In the genomic region with DNA sequence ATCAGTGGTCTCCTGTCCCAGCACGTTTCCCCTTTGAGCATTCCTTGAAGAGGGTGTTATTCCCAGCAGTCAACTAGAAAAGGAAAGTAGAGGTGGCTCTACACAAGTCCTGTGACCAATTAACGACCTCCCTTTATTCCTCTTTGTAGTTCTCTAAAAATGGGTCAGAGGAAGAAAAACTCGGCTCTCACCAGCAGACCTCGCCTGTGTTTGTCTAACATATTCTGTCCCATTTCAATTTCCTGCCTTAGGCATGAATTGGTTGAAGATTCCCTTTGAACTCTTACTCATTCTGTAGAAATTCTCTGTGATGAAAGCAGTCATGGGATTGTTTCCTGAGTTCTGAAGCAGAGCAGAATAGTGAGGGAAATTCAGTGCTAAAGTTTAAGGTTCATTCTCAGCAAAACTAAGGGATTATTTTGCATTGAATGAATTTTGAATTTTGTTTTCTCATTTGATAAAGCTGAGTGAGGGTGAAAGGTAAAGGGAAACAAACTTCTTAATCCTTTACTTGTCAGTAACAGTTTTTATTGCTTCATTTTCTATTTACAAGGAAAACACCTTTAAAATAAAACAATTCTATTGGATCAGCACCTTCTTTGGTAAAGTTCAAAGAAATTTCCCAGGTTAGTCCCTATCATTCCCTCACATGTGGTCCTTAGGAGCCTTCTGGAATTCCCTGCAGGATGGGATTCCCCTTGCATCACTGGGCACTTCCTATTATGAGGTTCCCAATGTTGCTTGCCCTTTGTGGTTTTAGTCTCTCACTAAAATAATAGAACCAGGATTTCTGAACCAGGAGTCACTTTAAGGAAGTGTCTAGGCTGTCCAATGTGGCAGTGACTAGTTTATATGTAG, we compare ENCODE assay signal across 1 cellular context.
TF ChIP-seq lines count a peak whose summit lies in the region.

No MANE protein-coding gene starts in this region.

TF ChIP-seq in HepG2, 621 proteins besides CTCF, POLR2A, EP300 and RAD21 (continued from another document):
- TF ChIP-seq, protein P1, sequence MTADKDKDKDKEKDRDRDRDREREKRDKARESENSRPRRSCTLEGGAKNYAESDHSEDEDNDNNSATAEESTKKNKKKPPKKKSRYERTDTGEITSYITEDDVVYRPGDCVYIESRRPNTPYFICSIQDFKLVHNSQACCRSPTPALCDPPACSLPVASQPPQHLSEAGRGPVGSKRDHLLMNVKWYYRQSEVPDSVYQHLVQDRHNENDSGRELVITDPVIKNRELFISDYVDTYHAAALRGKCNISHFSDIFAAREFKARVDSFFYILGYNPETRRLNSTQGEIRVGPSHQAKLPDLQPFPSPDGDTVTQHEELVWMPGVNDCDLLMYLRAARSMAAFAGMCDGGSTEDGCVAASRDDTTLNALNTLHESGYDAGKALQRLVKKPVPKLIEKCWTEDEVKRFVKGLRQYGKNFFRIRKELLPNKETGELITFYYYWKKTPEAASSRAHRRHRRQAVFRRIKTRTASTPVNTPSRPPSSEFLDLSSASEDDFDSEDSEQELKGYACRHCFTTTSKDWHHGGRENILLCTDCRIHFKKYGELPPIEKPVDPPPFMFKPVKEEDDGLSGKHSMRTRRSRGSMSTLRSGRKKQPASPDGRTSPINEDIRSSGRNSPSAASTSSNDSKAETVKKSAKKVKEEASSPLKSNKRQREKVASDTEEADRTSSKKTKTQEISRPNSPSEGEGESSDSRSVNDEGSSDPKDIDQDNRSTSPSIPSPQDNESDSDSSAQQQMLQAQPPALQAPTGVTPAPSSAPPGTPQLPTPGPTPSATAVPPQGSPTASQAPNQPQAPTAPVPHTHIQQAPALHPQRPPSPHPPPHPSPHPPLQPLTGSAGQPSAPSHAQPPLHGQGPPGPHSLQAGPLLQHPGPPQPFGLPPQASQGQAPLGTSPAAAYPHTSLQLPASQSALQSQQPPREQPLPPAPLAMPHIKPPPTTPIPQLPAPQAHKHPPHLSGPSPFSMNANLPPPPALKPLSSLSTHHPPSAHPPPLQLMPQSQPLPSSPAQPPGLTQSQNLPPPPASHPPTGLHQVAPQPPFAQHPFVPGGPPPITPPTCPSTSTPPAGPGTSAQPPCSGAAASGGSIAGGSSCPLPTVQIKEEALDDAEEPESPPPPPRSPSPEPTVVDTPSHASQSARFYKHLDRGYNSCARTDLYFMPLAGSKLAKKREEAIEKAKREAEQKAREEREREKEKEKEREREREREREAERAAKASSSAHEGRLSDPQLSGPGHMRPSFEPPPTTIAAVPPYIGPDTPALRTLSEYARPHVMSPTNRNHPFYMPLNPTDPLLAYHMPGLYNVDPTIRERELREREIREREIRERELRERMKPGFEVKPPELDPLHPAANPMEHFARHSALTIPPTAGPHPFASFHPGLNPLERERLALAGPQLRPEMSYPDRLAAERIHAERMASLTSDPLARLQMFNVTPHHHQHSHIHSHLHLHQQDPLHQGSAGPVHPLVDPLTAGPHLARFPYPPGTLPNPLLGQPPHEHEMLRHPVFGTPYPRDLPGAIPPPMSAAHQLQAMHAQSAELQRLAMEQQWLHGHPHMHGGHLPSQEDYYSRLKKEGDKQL (CRISPR knock-in tag; IDR thresholded peaks at IDR 0.05; ENCODE audit: low read depth) = peak; percentile 87
- TF ChIP-seq ZNF550 (CRISPR knock-in tag; IDR thresholded peaks at IDR 0.05; ENCODE audit: borderline replicate concordance) = no peak
- TF ChIP-seq ELF3 (CRISPR knock-in tag; IDR thresholded peaks at IDR 0.05) = peak; percentile 94
- no peak for TF ChIP-seq ZSCAN21 (CRISPR knock-in tag; IDR thresholded peaks at IDR 0.05; ENCODE audit: borderline replicate concordance)
- TF ChIP-seq NONO (IDR thresholded peaks at IDR 0.05) = no peak
- no peak for TF ChIP-seq NONO (CRISPR knock-in tag; conservative IDR thresholded peaks at IDR 0.05)
- TF ChIP-seq ZNF136 (CRISPR knock-in tag; IDR thresholded peaks at IDR 0.05; ENCODE audit: low read depth) = peak; percentile 63; the same call in 1 of the 2 replicates
- TF ChIP-seq, protein P2, sequence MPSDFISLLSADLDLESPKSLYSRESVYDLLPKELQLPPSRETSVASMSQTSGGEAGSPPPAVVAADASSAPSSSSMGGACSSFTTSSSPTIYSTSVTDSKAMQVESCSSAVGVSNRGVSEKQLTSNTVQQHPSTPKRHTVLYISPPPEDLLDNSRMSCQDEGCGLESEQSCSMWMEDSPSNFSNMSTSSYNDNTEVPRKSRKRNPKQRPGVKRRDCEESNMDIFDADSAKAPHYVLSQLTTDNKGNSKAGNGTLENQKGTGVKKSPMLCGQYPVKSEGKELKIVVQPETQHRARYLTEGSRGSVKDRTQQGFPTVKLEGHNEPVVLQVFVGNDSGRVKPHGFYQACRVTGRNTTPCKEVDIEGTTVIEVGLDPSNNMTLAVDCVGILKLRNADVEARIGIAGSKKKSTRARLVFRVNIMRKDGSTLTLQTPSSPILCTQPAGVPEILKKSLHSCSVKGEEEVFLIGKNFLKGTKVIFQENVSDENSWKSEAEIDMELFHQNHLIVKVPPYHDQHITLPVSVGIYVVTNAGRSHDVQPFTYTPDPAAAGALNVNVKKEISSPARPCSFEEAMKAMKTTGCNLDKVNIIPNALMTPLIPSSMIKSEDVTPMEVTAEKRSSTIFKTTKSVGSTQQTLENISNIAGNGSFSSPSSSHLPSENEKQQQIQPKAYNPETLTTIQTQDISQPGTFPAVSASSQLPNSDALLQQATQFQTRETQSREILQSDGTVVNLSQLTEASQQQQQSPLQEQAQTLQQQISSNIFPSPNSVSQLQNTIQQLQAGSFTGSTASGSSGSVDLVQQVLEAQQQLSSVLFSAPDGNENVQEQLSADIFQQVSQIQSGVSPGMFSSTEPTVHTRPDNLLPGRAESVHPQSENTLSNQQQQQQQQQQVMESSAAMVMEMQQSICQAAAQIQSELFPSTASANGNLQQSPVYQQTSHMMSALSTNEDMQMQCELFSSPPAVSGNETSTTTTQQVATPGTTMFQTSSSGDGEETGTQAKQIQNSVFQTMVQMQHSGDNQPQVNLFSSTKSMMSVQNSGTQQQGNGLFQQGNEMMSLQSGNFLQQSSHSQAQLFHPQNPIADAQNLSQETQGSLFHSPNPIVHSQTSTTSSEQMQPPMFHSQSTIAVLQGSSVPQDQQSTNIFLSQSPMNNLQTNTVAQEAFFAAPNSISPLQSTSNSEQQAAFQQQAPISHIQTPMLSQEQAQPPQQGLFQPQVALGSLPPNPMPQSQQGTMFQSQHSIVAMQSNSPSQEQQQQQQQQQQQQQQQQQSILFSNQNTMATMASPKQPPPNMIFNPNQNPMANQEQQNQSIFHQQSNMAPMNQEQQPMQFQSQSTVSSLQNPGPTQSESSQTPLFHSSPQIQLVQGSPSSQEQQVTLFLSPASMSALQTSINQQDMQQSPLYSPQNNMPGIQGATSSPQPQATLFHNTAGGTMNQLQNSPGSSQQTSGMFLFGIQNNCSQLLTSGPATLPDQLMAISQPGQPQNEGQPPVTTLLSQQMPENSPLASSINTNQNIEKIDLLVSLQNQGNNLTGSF (CRISPR knock-in tag; IDR thresholded peaks at IDR 0.05) = no peak
- no peak for TF ChIP-seq ZNF567 (CRISPR knock-in tag; IDR thresholded peaks at IDR 0.05; ENCODE audit: borderline replicate concordance)
- TF ChIP-seq, protein P3, sequence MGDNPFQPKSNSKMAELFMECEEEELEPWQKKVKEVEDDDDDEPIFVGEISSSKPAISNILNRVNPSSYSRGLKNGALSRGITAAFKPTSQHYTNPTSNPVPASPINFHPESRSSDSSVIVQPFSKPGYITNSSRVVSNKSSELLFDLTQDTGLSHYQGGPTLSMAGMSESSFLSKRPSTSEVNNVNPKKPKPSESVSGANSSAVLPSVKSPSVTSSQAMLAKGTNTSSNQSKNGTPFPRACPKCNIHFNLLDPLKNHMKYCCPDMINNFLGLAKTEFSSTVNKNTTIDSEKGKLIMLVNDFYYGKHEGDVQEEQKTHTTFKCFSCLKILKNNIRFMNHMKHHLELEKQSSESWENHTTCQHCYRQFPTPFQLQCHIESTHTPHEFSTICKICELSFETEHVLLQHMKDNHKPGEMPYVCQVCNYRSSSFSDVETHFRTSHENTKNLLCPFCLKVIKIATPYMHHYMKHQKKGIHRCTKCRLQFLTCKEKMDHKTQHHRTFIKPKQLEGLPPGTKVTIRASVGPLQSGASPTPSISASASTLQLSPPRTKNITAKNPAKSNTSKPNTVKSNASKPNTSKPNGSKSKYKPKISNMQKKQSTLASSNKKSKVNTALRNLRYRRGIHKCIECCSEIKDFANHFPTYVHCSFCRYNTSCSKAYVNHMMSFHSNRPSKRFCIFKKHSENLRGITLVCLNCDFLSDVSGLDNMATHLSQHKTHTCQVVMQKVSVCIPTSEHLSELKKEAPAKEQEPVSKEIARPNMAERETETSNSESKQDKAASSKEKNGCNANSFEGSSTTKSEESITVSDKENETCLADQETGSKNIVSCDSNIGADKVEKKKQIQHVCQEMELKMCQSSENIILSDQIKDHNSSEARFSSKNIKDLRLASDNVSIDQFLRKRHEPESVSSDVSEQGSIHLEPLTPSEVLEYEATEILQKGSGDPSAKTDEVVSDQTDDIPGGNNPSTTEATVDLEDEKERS (CRISPR knock-in tag; IDR thresholded peaks at IDR 0.05) = no peak
- TF ChIP-seq ZNF3 (CRISPR knock-in tag; IDR thresholded peaks at IDR 0.05) = peak; percentile 21; the same call in 1 of the 2 replicates
- no peak for TF ChIP-seq SNRNP70 (IDR thresholded peaks at IDR 0.05; ENCODE audit: low read depth, low read length)
- TF ChIP-seq MATR3 (CRISPR knock-in tag; IDR thresholded peaks at IDR 0.05) = no peak
- no peak for TF ChIP-seq TBP (CRISPR knock-in tag; IDR thresholded peaks at IDR 0.05)
- no peak for TF ChIP-seq SP1 (IDR thresholded peaks at IDR 0.05)
- TF ChIP-seq SP1 (CRISPR knock-in tag; IDR thresholded peaks at IDR 0.05) = peak; percentile 15; the same call in 1 of the 2 replicates
- 0 out of 2 replicates have a peak, but pooled peaks have one; percentile 54 for TF ChIP-seq REPIN1 (CRISPR knock-in tag; IDR thresholded peaks at IDR 0.05; ENCODE audit: borderline replicate concordance, low read depth)
- TF ChIP-seq ZNF570 (CRISPR knock-in tag; IDR thresholded peaks at IDR 0.05; ENCODE audit: borderline replicate concordance) = no peak
- TF ChIP-seq ZNF878 (CRISPR knock-in tag; IDR thresholded peaks at IDR 0.05) = peak; percentile 86; the same call in 1 of the 2 replicates
- no peak for TF ChIP-seq SNAI1 (CRISPR knock-in tag; IDR thresholded peaks at IDR 0.05; ENCODE audit: borderline replicate concordance)
- TF ChIP-seq, protein P4, sequence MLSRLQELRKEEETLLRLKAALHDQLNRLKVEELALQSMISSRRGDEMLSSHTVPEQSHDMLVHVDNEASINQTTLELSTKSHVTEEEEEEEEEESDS (CRISPR knock-in tag; IDR thresholded peaks at IDR 0.05; ENCODE audit: borderline replicate concordance) = no peak
- TF ChIP-seq NKX3-1 (CRISPR knock-in tag; IDR thresholded peaks at IDR 0.05) = peak; percentile 79; the same call in 1 of the 2 replicates
- TF ChIP-seq RELA (CRISPR knock-in tag; IDR thresholded peaks at IDR 0.05) = no peak
- TF ChIP-seq GATAD2A (CRISPR knock-in tag; IDR thresholded peaks at IDR 0.05) = peak; percentile 95
- no peak for TF ChIP-seq ZNF317 (CRISPR knock-in tag; IDR thresholded peaks at IDR 0.05)
- TF ChIP-seq MEIS2 (CRISPR knock-in tag; IDR thresholded peaks at IDR 0.05) = peak; percentile 49; the same call in 1 of the 2 replicates
- TF ChIP-seq, protein P5, sequence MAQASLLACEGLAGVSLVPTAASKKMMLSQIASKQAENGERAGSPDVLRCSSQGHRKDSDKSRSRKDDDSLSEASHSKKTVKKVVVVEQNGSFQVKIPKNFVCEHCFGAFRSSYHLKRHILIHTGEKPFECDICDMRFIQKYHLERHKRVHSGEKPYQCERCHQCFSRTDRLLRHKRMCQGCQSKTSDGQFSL (CRISPR knock-in tag; IDR thresholded peaks at IDR 0.05) = no peak
- TF ChIP-seq ZNF607 (CRISPR knock-in tag; IDR thresholded peaks at IDR 0.05; ENCODE audit: borderline replicate concordance) = no peak
- no peak for TF ChIP-seq REXO4 (CRISPR knock-in tag; IDR thresholded peaks at IDR 0.05; ENCODE audit: borderline replicate concordance)
- no peak for TF ChIP-seq PRPF4 (IDR thresholded peaks at IDR 0.05; ENCODE audit: low read depth, low read length, poor library complexity, severe bottlenecking)
- no peak for TF ChIP-seq ZNF761 (CRISPR knock-in tag; conservative IDR thresholded peaks at IDR 0.05)
- peak; percentile 58; the same call in 2 of the 3 replicates for TF ChIP-seq MXI1 (IDR thresholded peaks at IDR 0.05; ENCODE audit: borderline replicate concordance, low read depth, low read length)
- TF ChIP-seq TBX3 (IDR thresholded peaks at IDR 0.05; ENCODE audit: borderline replicate concordance) = peak; percentile 89
- TF ChIP-seq, protein P6, sequence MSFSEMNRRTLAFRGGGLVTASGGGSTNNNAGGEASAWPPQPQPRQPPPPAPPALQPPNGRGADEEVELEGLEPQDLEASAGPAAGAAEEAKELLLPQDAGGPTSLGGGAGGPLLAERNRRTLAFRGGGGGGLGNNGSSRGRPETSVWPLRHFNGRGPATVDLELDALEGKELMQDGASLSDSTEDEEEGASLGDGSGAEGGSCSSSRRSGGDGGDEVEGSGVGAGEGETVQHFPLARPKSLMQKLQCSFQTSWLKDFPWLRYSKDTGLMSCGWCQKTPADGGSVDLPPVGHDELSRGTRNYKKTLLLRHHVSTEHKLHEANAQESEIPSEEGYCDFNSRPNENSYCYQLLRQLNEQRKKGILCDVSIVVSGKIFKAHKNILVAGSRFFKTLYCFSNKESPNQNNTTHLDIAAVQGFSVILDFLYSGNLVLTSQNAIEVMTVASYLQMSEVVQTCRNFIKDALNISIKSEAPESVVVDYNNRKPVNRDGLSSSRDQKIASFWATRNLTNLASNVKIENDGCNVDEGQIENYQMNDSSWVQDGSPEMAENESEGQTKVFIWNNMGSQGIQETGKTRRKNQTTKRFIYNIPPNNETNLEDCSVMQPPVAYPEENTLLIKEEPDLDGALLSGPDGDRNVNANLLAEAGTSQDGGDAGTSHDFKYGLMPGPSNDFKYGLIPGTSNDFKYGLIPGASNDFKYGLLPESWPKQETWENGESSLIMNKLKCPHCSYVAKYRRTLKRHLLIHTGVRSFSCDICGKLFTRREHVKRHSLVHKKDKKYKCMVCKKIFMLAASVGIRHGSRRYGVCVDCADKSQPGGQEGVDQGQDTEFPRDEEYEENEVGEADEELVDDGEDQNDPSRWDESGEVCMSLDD (CRISPR knock-in tag; IDR thresholded peaks at IDR 0.05; ENCODE audit: borderline replicate concordance) = no peak
- no peak for TF ChIP-seq ZNF30 (CRISPR knock-in tag; IDR thresholded peaks at IDR 0.05)
- TF ChIP-seq GTF3A (CRISPR knock-in tag; conservative IDR thresholded peaks at IDR 0.05) = no peak
- TF ChIP-seq MED13 (CRISPR knock-in tag; IDR thresholded peaks at IDR 0.05) = peak; percentile 87; the same call in 1 of the 2 replicates
- TF ChIP-seq, protein P7, sequence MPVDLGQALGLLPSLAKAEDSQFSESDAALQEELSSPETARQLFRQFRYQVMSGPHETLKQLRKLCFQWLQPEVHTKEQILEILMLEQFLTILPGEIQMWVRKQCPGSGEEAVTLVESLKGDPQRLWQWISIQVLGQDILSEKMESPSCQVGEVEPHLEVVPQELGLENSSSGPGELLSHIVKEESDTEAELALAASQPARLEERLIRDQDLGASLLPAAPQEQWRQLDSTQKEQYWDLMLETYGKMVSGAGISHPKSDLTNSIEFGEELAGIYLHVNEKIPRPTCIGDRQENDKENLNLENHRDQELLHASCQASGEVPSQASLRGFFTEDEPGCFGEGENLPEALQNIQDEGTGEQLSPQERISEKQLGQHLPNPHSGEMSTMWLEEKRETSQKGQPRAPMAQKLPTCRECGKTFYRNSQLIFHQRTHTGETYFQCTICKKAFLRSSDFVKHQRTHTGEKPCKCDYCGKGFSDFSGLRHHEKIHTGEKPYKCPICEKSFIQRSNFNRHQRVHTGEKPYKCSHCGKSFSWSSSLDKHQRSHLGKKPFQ (CRISPR knock-in tag; IDR thresholded peaks at IDR 0.05; ENCODE audit: insufficient replicate concordance) = peak; percentile 72
- TF ChIP-seq ZFP37 (CRISPR knock-in tag; IDR thresholded peaks at IDR 0.05; ENCODE audit: borderline replicate concordance) = no peak
